In genomic region chr19:6664916-6665315, GRCh38 we compare ENCODE assay signal across 27 cellular contexts. TPM values are rescaled to one million over a fixed set of nuclear protein-coding genes. Genes with fewer than 3 reads are reported as not detected.
A peak's percentile ranks its signal among the peaks of the same experiment; 100 is the strongest.
DNase-seq lines count a peak whose midpoint lies in the region; ATAC-seq, FAIRE-seq and TF ChIP-seq lines count a peak whose summit lies in the region.
"Had no signal": no experiment of that assay in that cellular context is flagged by ENCODE, and none has a peak within 500 bp of the region (broad histone marks: within the 10 kb centered on the region; RNA-seq: fewer than 3 reads in every experiment).

No MANE protein-coding gene starts in this region.

- WGBS in spleen, 5 donors, result 92 to 97% (median 96%) methylated on average over 17 of the region's 17 CpGs

- H3K4me1 Mint-ChIP-seq in activated CD4-positive, alpha-beta T cell treated with anti-CD3 and anti-CD28 coated beads, Interleukin-2, amount 10 ng/mL, durations not matched to agents 24 days and 14 days, result peaks cover 45% of the 10 kb centered on the region
- H3K4me1 Mint-ChIP-seq in activated CD4-positive, alpha-beta T cell treated with anti-CD3 and anti-CD28 coated beads for 36 hours, result peaks cover 15% of the 10 kb centered on the region
- H3K4me1 Mint-ChIP-seq in stimulated activated naive CD8-positive, alpha-beta T cell treated with anti-CD3 and anti-CD28 coated beads, Interleukin-15, Interleukin-2, amounts not matched to agents 100 ng/mL and 50 ng/mL, for 24 hours (ENCODE audit: low read depth), result peaks cover 11% of the 10 kb centered on the region
- H3K4me1 Mint-ChIP-seq in stimulated activated naive CD8-positive, alpha-beta T cell treated with anti-CD3 and anti-CD28 coated beads, Interleukin-15, amount 100 ng/mL, for 72 hours, result peaks cover 44% of the 10 kb centered on the region
- no peaks in the 10 kb centered on the region for H3K4me1 Mint-ChIP-seq in chondrocyte (ENCODE audit: low read depth)

- TF ChIP-seq CTCF in chondrocyte (IDR thresholded peaks at IDR 0.05) (no peak), spleen (IDR thresholded peaks at IDR 0.05 in 8 of 11, conservative IDR thresholded peaks at IDR 0.05 in 3 of 11) (no peak)

- peaks cover 0 to 13% (median 7%) of the 10 kb centered on the region in 7 donors for H3K27me3 ChIP-seq in spleen (replicated peaks in 1 of 7)

- H3K36me3 ChIP-seq in spleen, result peaks cover 0 to 29% (median 5%) of the 10 kb centered on the region in 6 donors
- H3K36me3 ChIP-seq: Peyer's patch had no signal

- DNase-seq in activated CD4-positive, alpha-beta T cell treated with anti-CD3 and anti-CD28 coated beads, Interleukin-2, amount 10 ng/mL, durations not matched to agents 24 days and 14 days, result no peak
- DNase-seq in activated CD4-positive, alpha-beta T cell treated with anti-CD3 and anti-CD28 coated beads for 36 hours, result no peak
- DNase-seq in stimulated activated naive CD8-positive, alpha-beta T cell treated with anti-CD3 and anti-CD28 coated beads, Interleukin-15, amount 100 ng/mL, for 72 hours, result no peak
- DNase-seq in chondrocyte (ENCODE audit: low spot score), result peak; percentile 91
- DNase-seq in spleen, result peak; percentile 68
- DNase-seq in mesenteric fat pad (ENCODE audit: low spot score), result no peak
- no peak for DNase-seq in RCC 7860 (ENCODE audit: low spot score)
- DNase-seq: DMS153, DND-41, Kasumi-1, NCI-H1092 treated with DMSO at 0.1 percent for 48 hours, NCI-H1436, NCI-H187, NCI-H2081 treated with DMSO at 0.1 percent for 48 hours, NCI-H2171, NCI-H226, NCI-H510A, NCI-H69, Peyer's patch had no signal

- H3K4me1 ChIP-seq in spleen, result peaks cover 0 to 89% (median 31%) of the 10 kb centered on the region in 6 donors
- H3K4me1 ChIP-seq: Peyer's patch had no signal

- H3K4me3 Mint-ChIP-seq in activated CD4-positive, alpha-beta T cell treated with anti-CD3 and anti-CD28 coated beads, Interleukin-2, amount 10 ng/mL, durations not matched to agents 24 days and 14 days, result peak overlapping the region; percentile 56
- H3K4me3 Mint-ChIP-seq in activated CD4-positive, alpha-beta T cell treated with anti-CD3 and anti-CD28 coated beads for 36 hours, result no peak overlapping the region
- H3K4me3 Mint-ChIP-seq in stimulated activated naive CD8-positive, alpha-beta T cell treated with anti-CD3 and anti-CD28 coated beads, Interleukin-15, Interleukin-2, amounts not matched to agents 100 ng/mL and 50 ng/mL, for 24 hours, result peak overlapping the region; percentile 53
- H3K4me3 Mint-ChIP-seq in stimulated activated naive CD8-positive, alpha-beta T cell treated with anti-CD3 and anti-CD28 coated beads, Interleukin-15, amount 100 ng/mL, for 72 hours, result peak overlapping the region in 1 of 2 donors; percentile 9
- H3K4me3 Mint-ChIP-seq in chondrocyte (ENCODE audit: unreplicated experiment), result no peak overlapping the region
- H3K4me3 Mint-ChIP-seq: B cell had no signal

- no peaks in the 10 kb centered on the region for H3K27me3 Mint-ChIP-seq in activated CD4-positive, alpha-beta T cell treated with anti-CD3 and anti-CD28 coated beads, Interleukin-2, amount 10 ng/mL, durations not matched to agents 24 days and 14 days
- H3K27me3 Mint-ChIP-seq in activated CD4-positive, alpha-beta T cell treated with anti-CD3 and anti-CD28 coated beads for 36 hours, result no peaks in the 10 kb centered on the region
- no peaks in the 10 kb centered on the region for H3K27me3 Mint-ChIP-seq in stimulated activated naive CD8-positive, alpha-beta T cell treated with anti-CD3 and anti-CD28 coated beads, Interleukin-15, Interleukin-2, amounts not matched to agents 100 ng/mL and 50 ng/mL, for 24 hours
- no peaks in the 10 kb centered on the region for H3K27me3 Mint-ChIP-seq in stimulated activated naive CD8-positive, alpha-beta T cell treated with anti-CD3 and anti-CD28 coated beads, Interleukin-15, amount 100 ng/mL, for 72 hours
- peaks cover 25% of the 10 kb centered on the region for H3K27me3 Mint-ChIP-seq in chondrocyte (ENCODE audit: low read depth)

- H3K27ac ChIP-seq in spleen, result peak overlapping the region in 1 of 8 donors; percentile 8
- H3K27ac ChIP-seq: 22Rv1, C4-2B, Peyer's patch had no signal

- TF ChIP-seq POLR2A in spleen (IDR thresholded peaks at IDR 0.05), result no peak

- ATAC-seq in activated CD4-positive, alpha-beta T cell treated with anti-CD3 and anti-CD28 coated beads for 36 hours, result no peak
- ATAC-seq in stimulated activated naive CD8-positive, alpha-beta T cell treated with anti-CD3 and anti-CD28 coated beads, Interleukin-15, amount 100 ng/mL, for 72 hours, result no peak
- ATAC-seq: K562 had no signal

- CTCF ChIA-PET in activated CD4-positive, alpha-beta T cell treated with anti-CD3 and anti-CD28 coated beads for 36 hours (lab: Charles Lee), result interaction anchor here (0.5 to 1.3 kb wide), 2 partner anchors 13 to 949 kb away, joined by 3 to 4 read pairs; no protein-coding TSS in a partner anchor

- POLR2A ChIA-PET in activated CD4-positive, alpha-beta T cell treated with anti-CD3 and anti-CD28 coated beads for 36 hours (lab: Charles Lee), result no interaction called here

- peaks cover 7% of the 10 kb centered on the region for H3K9me3 Mint-ChIP-seq in activated CD4-positive, alpha-beta T cell treated with anti-CD3 and anti-CD28 coated beads, Interleukin-2, amount 10 ng/mL, durations not matched to agents 24 days and 14 days
- no peaks in the 10 kb centered on the region for H3K9me3 Mint-ChIP-seq in activated CD4-positive, alpha-beta T cell treated with anti-CD3 and anti-CD28 coated beads for 36 hours (ENCODE audit: low read depth)
- no peaks in the 10 kb centered on the region for H3K9me3 Mint-ChIP-seq in stimulated activated naive CD8-positive, alpha-beta T cell treated with anti-CD3 and anti-CD28 coated beads, Interleukin-15, Interleukin-2, amounts not matched to agents 100 ng/mL and 50 ng/mL, for 24 hours
- peaks cover 0 to 8% of the 10 kb centered on the region in 2 donors for H3K9me3 Mint-ChIP-seq in stimulated activated naive CD8-positive, alpha-beta T cell treated with anti-CD3 and anti-CD28 coated beads, Interleukin-15, amount 100 ng/mL, for 72 hours
- H3K9me3 Mint-ChIP-seq in chondrocyte (ENCODE audit: low read depth), result no peaks in the 10 kb centered on the region

- H3K27ac Mint-ChIP-seq in activated CD4-positive, alpha-beta T cell treated with anti-CD3 and anti-CD28 coated beads, Interleukin-2, amount 10 ng/mL, durations not matched to agents 24 days and 14 days, result peak overlapping the region; percentile 62
- H3K27ac Mint-ChIP-seq in activated CD4-positive, alpha-beta T cell treated with anti-CD3 and anti-CD28 coated beads for 36 hours, result no peak overlapping the region
- no peak overlapping the region for H3K27ac Mint-ChIP-seq in stimulated activated naive CD8-positive, alpha-beta T cell treated with anti-CD3 and anti-CD28 coated beads, Interleukin-15, Interleukin-2, amounts not matched to agents 100 ng/mL and 50 ng/mL, for 24 hours
- no peak overlapping the region for H3K27ac Mint-ChIP-seq in stimulated activated naive CD8-positive, alpha-beta T cell treated with anti-CD3 and anti-CD28 coated beads, Interleukin-15, amount 100 ng/mL, for 72 hours
- no peak overlapping the region for H3K27ac Mint-ChIP-seq in chondrocyte (ENCODE audit: unreplicated experiment)
- H3K27ac Mint-ChIP-seq: B cell had no signal

- intact Hi-C loops in activated CD4-positive, alpha-beta T cell treated with anti-CD3 and anti-CD28 coated beads, Interleukin-2, amount 10 ng/mL, durations not matched to agents 24 days and 14 days (cut with micrococcal nuclease), result loop anchor here (5.0 kb wide), 2 partner anchors 137 to 197 kb away; no protein-coding TSS in a partner anchor
- intact Hi-C loops in activated CD4-positive, alpha-beta T cell treated with anti-CD3 and anti-CD28 coated beads for 36 hours (cut with DNase I, micrococcal nuclease), result loop anchor here in 1 of 2 experiments (5.0 kb wide), 1 partner anchor 147 kb away; no protein-coding TSS in a partner anchor
- intact Hi-C loops in spleen (cut with DNase I; ENCODE audit: low total_unique reads), result no loop called here

- H3K9me3 ChIP-seq in spleen, result no peaks in the 10 kb centered on the region
- H3K9me3 ChIP-seq: Peyer's patch had no signal

- no peak for FAIRE-seq in RCC 7860 (lab: Jason Lieb, UNC)
- FAIRE-seq: H54, K562 had no signal

- H3K4me3 ChIP-seq in spleen, result no peak overlapping the region
- H3K4me3 ChIP-seq: K562, Peyer's patch had no signal

- peaks cover 35% of the 10 kb centered on the region for H3K36me3 Mint-ChIP-seq in activated CD4-positive, alpha-beta T cell treated with anti-CD3 and anti-CD28 coated beads, Interleukin-2, amount 10 ng/mL, durations not matched to agents 24 days and 14 days (ENCODE audit: low read depth)
- H3K36me3 Mint-ChIP-seq in activated CD4-positive, alpha-beta T cell treated with anti-CD3 and anti-CD28 coated beads for 36 hours (ENCODE audit: low read depth), result peaks cover 35% of the 10 kb centered on the region
- H3K36me3 Mint-ChIP-seq in stimulated activated naive CD8-positive, alpha-beta T cell treated with anti-CD3 and anti-CD28 coated beads, Interleukin-15, Interleukin-2, amounts not matched to agents 100 ng/mL and 50 ng/mL, for 24 hours (ENCODE audit: low read depth), result peaks cover 40% of the 10 kb centered on the region
- no peaks in the 10 kb centered on the region for H3K36me3 Mint-ChIP-seq in chondrocyte (ENCODE audit: low read depth)

RNA-seq across cellular contexts. Expression of gene TNFSF14, which starts 5.0 kb away (rescaled TPM):
- total RNA-seq in activated CD4-positive, alpha-beta T cell treated with anti-CD3 and anti-CD28 coated beads, Interleukin-2, amount 10 ng/mL, durations not matched to agents 24 days and 14 days, result 172 and 173 TPM in 2 replicates
- 10 to 100 TPM; 31.8 to 33.0 TPM for total RNA-seq in activated CD4-positive, alpha-beta T cell treated with anti-CD3 and anti-CD28 coated beads for 36 hours
- not detected in 3 replicates for total RNA-seq in chondrocyte
- 10 to 100 TPM in 2 of 7 donors, 1 to 10 TPM in 5; 5.2 to 10.6 (median 8.2) TPM for total RNA-seq in spleen
- polyA plus RNA-seq in spleen, result 1 to 10 TPM in 2 of 3 donors, under 1 TPM in 1; 0.41 to 1.6 (median 1.1) TPM
- 4.5 TPM for total RNA-seq in mesenteric fat pad
- total RNA-seq: HT1080, M059J had no signal

RNA-seq across cellular contexts. Expression of gene C3, which starts 55.5 kb away (rescaled TPM):
- 4.8 and 5.3 TPM in 2 replicates for total RNA-seq in activated CD4-positive, alpha-beta T cell treated with anti-CD3 and anti-CD28 coated beads, Interleukin-2, amount 10 ng/mL, durations not matched to agents 24 days and 14 days
- total RNA-seq in activated CD4-positive, alpha-beta T cell treated with anti-CD3 and anti-CD28 coated beads for 36 hours, result 1 to 10 TPM in 1 of 2 experiments, under 1 TPM in 1; 0.93 to 1.0 TPM
- total RNA-seq in chondrocyte (0.77 TPM in 1 of 3 replicates, not detected in the others), spleen (10 to 100 TPM in 4 of 7 donors, 1 to 10 TPM in 3; 5.8 to 68.1 (median 19.7) TPM), mesenteric fat pad (1,009 TPM)
- polyA plus RNA-seq in spleen, result 100 to 1,000 TPM in 1 of 3 donors, 10 to 100 TPM in 2; 31.0 to 182 (median 34.1) TPM

Comparison
In these comparisons a context has a peak if more than half of its experiments do, and no peak if none do; other contexts are left out.
1. H3K4me3 Mint-ChIP-seq: peak in activated CD4-positive, alpha-beta T cell treated with anti-CD3 and anti-CD28 coated beads, Interleukin-2, amount 10 ng/mL, durations not matched to agents 24 days and 14 days (single experiment) and stimulated activated naive CD8-positive, alpha-beta T cell treated with anti-CD3 and anti-CD28 coated beads, Interleukin-15, Interleukin-2, amounts not matched to agents 100 ng/mL and 50 ng/mL, for 24 hours (single experiment); none in activated CD4-positive, alpha-beta T cell treated with anti-CD3 and anti-CD28 coated beads for 36 hours (single experiment) and chondrocyte (single experiment).
2. DNase-seq: peak in chondrocyte (single experiment) and spleen (single experiment); none in activated CD4-positive, alpha-beta T cell treated with anti-CD3 and anti-CD28 coated beads, Interleukin-2, amount 10 ng/mL, durations not matched to agents 24 days and 14 days (single experiment), activated CD4-positive, alpha-beta T cell treated with anti-CD3 and anti-CD28 coated beads for 36 hours (single experiment), stimulated activated naive CD8-positive, alpha-beta T cell treated with anti-CD3 and anti-CD28 coated beads, Interleukin-15, amount 100 ng/mL, for 72 hours (0 of 2), mesenteric fat pad (single experiment) and RCC 7860 (single experiment).
3. RNA of gene C3, which starts 55.5 kb away (total RNA-seq): 1,009 TPM in mesenteric fat pad (single experiment); 5.8 to 68.1 TPM in spleen, 4.8 to 5.3 TPM in activated CD4-positive, alpha-beta T cell treated with anti-CD3 and anti-CD28 coated beads, Interleukin-2, amount 10 ng/mL, durations not matched to agents 24 days and 14 days, 0.93 to 1.0 TPM in activated CD4-positive, alpha-beta T cell treated with anti-CD3 and anti-CD28 coated beads for 36 hours and 0.77 TPM in chondrocyte; every median in the first group is over 10 times any median in the second.